In genomic region chr15:63048115-63048985, GRCh38 we compare ENCODE assay signal across 1 cellular context.
TF ChIP-seq lines count a peak whose summit lies in the region.

No MANE protein-coding gene starts in this region.

TF ChIP-seq in GM12878, 131 proteins besides CTCF, POLR2A, EP300 and RAD21 (continued from another document):
- TF ChIP-seq ZNF687 (IDR thresholded peaks at IDR 0.05) (peak; percentile 67), YBX1 (IDR thresholded peaks at IDR 0.05) (no peak), HCFC1 (IDR thresholded peaks at IDR 0.05; ENCODE audit: low read length) (0 out of 2 replicates have a peak, but pooled peaks have one; percentile 20)
- TF ChIP-seq, protein P1, sequence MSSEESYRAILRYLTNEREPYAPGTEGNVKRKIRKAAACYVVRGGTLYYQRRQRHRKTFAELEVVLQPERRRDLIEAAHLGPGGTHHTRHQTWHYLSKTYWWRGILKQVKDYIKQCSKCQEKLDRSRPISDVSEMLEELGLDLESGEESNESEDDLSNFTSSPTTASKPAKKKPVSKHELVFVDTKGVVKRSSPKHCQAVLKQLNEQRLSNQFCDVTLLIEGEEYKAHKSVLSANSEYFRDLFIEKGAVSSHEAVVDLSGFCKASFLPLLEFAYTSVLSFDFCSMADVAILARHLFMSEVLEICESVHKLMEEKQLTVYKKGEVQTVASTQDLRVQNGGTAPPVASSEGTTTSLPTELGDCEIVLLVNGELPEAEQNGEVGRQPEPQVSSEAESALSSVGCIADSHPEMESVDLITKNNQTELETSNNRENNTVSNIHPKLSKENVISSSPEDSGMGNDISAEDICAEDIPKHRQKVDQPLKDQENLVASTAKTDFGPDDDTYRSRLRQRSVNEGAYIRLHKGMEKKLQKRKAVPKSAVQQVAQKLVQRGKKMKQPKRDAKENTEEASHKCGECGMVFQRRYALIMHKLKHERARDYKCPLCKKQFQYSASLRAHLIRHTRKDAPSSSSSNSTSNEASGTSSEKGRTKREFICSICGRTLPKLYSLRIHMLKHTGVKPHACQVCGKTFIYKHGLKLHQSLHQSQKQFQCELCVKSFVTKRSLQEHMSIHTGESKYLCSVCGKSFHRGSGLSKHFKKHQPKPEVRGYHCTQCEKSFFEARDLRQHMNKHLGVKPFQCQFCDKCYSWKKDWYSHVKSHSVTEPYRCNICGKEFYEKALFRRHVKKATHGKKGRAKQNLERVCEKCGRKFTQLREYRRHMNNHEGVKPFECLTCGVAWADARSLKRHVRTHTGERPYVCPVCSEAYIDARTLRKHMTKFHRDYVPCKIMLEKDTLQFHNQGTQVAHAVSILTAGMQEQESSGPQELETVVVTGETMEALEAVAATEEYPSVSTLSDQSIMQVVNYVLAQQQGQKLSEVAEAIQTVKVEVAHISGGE (CRISPR knock-in tag; IDR thresholded peaks at IDR 0.05) = no peak
- TF ChIP-seq, protein P2, sequence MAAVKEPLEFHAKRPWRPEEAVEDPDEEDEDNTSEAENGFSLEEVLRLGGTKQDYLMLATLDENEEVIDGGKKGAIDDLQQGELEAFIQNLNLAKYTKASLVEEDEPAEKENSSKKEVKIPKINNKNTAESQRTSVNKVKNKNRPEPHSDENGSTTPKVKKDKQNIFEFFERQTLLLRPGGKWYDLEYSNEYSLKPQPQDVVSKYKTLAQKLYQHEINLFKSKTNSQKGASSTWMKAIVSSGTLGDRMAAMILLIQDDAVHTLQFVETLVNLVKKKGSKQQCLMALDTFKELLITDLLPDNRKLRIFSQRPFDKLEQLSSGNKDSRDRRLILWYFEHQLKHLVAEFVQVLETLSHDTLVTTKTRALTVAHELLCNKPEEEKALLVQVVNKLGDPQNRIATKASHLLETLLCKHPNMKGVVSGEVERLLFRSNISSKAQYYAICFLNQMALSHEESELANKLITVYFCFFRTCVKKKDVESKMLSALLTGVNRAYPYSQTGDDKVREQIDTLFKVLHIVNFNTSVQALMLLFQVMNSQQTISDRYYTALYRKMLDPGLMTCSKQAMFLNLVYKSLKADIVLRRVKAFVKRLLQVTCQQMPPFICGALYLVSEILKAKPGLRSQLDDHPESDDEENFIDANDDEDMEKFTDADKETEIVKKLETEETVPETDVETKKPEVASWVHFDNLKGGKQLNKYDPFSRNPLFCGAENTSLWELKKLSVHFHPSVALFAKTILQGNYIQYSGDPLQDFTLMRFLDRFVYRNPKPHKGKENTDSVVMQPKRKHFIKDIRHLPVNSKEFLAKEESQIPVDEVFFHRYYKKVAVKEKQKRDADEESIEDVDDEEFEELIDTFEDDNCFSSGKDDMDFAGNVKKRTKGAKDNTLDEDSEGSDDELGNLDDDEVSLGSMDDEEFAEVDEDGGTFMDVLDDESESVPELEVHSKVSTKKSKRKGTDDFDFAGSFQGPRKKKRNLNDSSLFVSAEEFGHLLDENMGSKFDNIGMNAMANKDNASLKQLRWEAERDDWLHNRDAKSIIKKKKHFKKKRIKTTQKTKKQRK (IDR thresholded peaks at IDR 0.05; ENCODE audit: low read depth, low read length) = no peak
